Comparison of ENCODE assay signal across 20 cellular contexts in the genomic region with DNA sequence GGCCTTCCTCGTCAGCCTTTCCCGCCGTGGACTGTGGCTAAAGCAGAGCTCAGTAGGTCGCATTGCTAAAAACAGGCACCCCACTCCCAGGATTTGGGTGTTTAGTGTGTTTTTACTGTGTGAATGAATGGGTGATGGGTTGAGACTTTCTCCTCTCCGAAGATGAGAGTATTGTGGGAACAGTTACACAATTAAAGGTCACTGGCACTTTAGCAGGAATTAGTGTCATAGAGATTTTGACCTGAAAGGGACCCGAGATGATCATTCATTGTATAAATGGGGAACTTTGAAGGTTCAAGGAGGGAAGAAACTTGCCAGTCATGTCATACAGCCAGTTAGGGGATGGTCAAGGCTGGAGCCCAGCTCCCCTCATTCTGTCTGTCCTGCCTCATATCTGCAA.
"Had no signal": no experiment of that assay in that cellular context is flagged by ENCODE, and none has a peak within 500 bp of the region (broad histone marks: within the 10 kb centered on the region; RNA-seq: fewer than 3 reads in every experiment).

No MANE protein-coding gene starts in this region.

- H3K27me3 ChIP-seq: esophagus squamous epithelium, gastroesophageal sphincter, hepatocyte, sigmoid colon had no signal

- H3K27ac ChIP-seq: epithelial cell of prostate, esophagus squamous epithelium, hepatocyte, lower lobe of right lung, parathyroid adenoma, prostate gland, skin epidermis had no signal

- H3K9me3 ChIP-seq: esophagus squamous epithelium, gastroesophageal sphincter, lower lobe of right lung, prostate gland, sigmoid colon had no signal

- ATAC-seq: gastroesophageal sphincter, lower lobe of right lung had no signal

- H3K9ac ChIP-seq: parathyroid adenoma had no signal

- H3K4me3 ChIP-seq: dorsolateral prefrontal cortex, esophagus squamous epithelium, gastroesophageal sphincter, hepatocyte, lower lobe of right lung, prostate gland, sigmoid colon, skin epidermis had no signal

- DNase-seq: cortex of kidney; dorsolateral prefrontal cortex; effector CD8-positive, alpha-beta T cell; esophagus squamous epithelium; foreskin fibroblast; glutamatergic neuron; lower lobe of right lung; mesendoderm; naive B cell; nucleus accumbens; sigmoid colon; stimulated activated CD4-positive, alpha-beta T cell treated with anti-CD3 and anti-CD28 coated beads, Interleukin-12 subunit alpha, Interleukin-12 subunit beta, amount 100 ng/mL, for 4 hours; stimulated activated naive CD4-positive, alpha-beta T cell; trophoblast cell had no signal

- H3K36me3 ChIP-seq: esophagus squamous epithelium, gastroesophageal sphincter, lower lobe of right lung, prostate gland, sigmoid colon had no signal
